In the genomic region with DNA sequence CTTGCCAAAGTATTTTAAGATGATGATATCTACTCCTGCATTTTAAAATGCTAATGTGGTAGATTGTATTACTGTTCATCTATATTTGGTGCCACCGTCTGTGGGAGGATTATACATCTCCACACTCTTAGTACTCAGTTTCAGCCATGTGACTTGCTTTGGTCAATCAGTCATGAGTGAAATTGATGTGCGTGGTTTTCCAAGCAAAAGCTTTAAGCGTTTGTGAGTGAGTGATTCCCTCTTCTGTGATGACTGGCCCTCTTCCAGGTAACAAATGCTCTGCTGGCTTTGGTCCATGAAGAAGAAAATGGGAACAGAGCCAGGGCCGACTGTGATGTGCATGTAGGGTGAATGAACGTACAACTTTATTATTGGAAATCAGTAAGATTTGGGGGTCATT, we compare ENCODE assay signal across 1 cellular context.
TF ChIP-seq lines count a peak whose summit lies in the region.

No MANE protein-coding gene starts in this region.

TF ChIP-seq in GM12878, 131 proteins besides CTCF, POLR2A, EP300 and RAD21 (continued from another document):
- TF ChIP-seq ZBTB40 (IDR thresholded peaks at IDR 0.05; ENCODE audit: borderline replicate concordance): no peak
- TF ChIP-seq RELB (IDR thresholded peaks at IDR 0.05; ENCODE audit: low read depth): no peak
- 0 out of 2 replicates have a peak, but pooled peaks have one; percentile 27 for TF ChIP-seq IKZF1 (conservative IDR thresholded peaks at IDR 0.05)
